In the genomic region with DNA sequence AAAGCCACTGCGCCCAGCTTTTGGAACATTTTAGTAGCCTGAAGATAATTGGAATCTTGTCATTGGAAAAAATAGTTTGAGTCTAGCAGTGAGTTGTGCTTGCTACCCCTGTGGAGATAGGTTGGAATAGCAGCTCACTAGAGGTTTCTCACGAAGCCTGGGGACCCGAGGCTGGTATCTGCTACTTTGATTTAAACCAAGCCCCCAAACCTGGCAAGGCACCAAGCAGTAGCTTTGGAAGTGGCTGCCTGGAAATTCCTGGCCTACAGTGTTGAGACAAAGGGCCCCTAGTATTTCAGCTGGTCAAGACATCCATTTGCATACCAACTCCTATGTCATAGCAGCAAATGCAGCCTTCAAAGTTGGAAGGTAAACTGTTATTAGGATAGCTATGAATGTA, we compare ENCODE assay signal across 3 cellular contexts.
TF ChIP-seq lines count a peak whose summit lies in the region.

No MANE protein-coding gene starts in this region.

TF ChIP-seq in GM12891, 5 proteins besides CTCF, POLR2A, EP300 and RAD21 (continued from another document):
- TF ChIP-seq POU2F2 (IDR thresholded peaks at IDR 0.05; ENCODE audit: low read depth, low read length) = 0 out of 2 replicates have a peak, but pooled peaks have one; percentile 19

TF ChIP-seq in SK-N-SH, 30 proteins besides CTCF, POLR2A, EP300 and RAD21:
- TF ChIP-seq SIN3A (IDR thresholded peaks at IDR 0.05; ENCODE audit: borderline replicate concordance, low read depth, low read length) (no peak), NRF1 (IDR thresholded peaks at IDR 0.05; ENCODE audit: low read depth, low read length) (no peak)
TF ChIP-seq in SK-N-SH: peak in this region for 0.

TF ChIP-seq in endothelial cell of umbilical vein, 7 proteins besides CTCF, POLR2A, EP300 and RAD21 (continued from another document):
- TF ChIP-seq POLR2AphosphoS5 (IDR thresholded peaks at IDR 0.05; ENCODE audit: insufficient read depth, low read depth, low read length) = no peak
- TF ChIP-seq, protein P1, sequence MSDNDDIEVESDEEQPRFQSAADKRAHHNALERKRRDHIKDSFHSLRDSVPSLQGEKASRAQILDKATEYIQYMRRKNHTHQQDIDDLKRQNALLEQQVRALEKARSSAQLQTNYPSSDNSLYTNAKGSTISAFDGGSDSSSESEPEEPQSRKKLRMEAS (IDR thresholded peaks at IDR 0.05; ENCODE audit: insufficient read depth, insufficient read length) = no peak
- no peak for TF ChIP-seq FOS (IDR thresholded peaks at IDR 0.05; ENCODE audit: borderline replicate concordance, insufficient read depth, low read length)
- no peak for TF ChIP-seq MYC (IDR thresholded peaks at IDR 0.05; ENCODE audit: low read depth, low read length)
TF ChIP-seq in endothelial cell of umbilical vein: peak in this region for 0.
